18 cellular contexts compared by ENCODE assay signal in the genomic region with DNA sequence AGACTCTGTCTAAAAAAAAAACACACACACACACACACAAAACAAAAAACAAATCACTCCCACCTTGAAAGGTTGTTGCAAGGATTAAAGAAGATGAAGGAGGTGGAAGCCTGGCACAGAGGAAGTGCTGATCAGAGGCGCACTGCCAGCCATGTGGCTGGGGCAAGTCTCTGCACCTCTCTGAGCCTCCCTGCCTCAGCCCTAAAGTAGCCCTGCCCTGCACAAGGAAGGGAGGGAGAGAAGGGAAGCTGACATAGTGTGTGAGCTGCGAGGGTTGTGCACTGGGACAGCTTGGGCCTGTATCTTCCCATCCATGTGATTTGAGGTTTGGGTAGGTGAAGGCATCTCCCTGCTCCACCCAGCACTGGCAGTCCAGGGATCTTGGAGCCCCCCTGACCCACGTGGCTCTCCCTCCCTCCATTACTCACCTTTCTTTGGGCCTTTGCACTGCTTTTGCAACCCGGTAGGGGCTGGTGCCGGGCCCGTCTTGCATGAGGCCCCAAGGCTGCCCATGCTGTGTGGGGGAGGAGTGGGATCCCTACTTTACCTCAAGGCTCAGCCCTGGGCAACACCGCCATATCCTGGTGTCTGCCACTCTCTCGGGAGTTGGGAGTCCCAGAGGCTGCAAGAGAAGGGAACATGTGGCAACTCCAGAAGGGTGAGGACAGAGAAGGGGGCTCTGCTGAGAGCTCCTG. TPM values are rescaled to one million over a fixed set of nuclear protein-coding genes. Genes with fewer than 3 reads are reported as not detected.
"Had no signal": no experiment of that assay in that cellular context is flagged by ENCODE, and none has a peak within 500 bp of the region (broad histone marks: within the 10 kb centered on the region; RNA-seq: fewer than 3 reads in every experiment).

No MANE protein-coding gene starts in this region.

- H3K4me3 ChIP-seq: body of pancreas, gastrocnemius medialis, heart right ventricle, skin epidermis, testis, upper lobe of left lung had no signal

- H3K36me3 ChIP-seq: gastrocnemius medialis, heart right ventricle, neutrophil, upper lobe of left lung had no signal

- DNase-seq: activated CD4-positive, alpha-beta T cell treated with anti-CD3 and anti-CD28 coated beads, Interleukin-2, amount 50 U/mL, for 1 hour; activated CD8-positive, alpha-beta memory T cell treated with anti-CD3 and anti-CD28 coated beads for 24 hours; activated gamma-delta T cell treated with Interleukin-2 at 50 U/mL for 16 hours; amygdala; effector memory CD8-positive, alpha-beta T cell; gastrocnemius medialis; heart right ventricle; naive B cell; retina; testis had no signal

- H3K27me3 ChIP-seq: body of pancreas, testis, upper lobe of left lung had no signal

- H3K9me3 ChIP-seq: body of pancreas, gastrocnemius medialis, heart right ventricle, neutrophil, testis, upper lobe of left lung had no signal

- H3K4me1 ChIP-seq: body of pancreas, gastrocnemius medialis, heart right ventricle, testis, upper lobe of left lung had no signal

- H3K27ac ChIP-seq: body of pancreas, gastrocnemius medialis, heart right ventricle, neutrophil, testis, upper lobe of left lung had no signal

- ATAC-seq: activated CD4-positive, CD25-positive, alpha-beta regulatory T cell treated with anti-CD3 and anti-CD28 coated beads, Interleukin-2, amount 50 U/mL, for 24 hours; body of pancreas; effector memory CD8-positive, alpha-beta T cell; gastrocnemius medialis; heart right ventricle; left lobe of liver had no signal

RNA-seq across cellular contexts. Expression of gene CACNG2, which starts 41.9 kb away (rescaled TPM):
- total RNA-seq: body of pancreas, epithelial cell of proximal tubule, gastrocnemius medialis, heart right ventricle, left lobe of liver, mononuclear cell, upper lobe of left lung had no signal
- polyA plus RNA-seq: heart right ventricle had no signal
